Comparison of ENCODE assay signal across 1 cellular context in genomic region chr1:18139198-18139981, GRCh38.
TF ChIP-seq lines count a peak whose summit lies in the region.

No MANE protein-coding gene starts in this region.

TF ChIP-seq in GM23338, 12 proteins besides CTCF, POLR2A, EP300 and RAD21 (continued from another document):
- TF ChIP-seq, protein P1, sequence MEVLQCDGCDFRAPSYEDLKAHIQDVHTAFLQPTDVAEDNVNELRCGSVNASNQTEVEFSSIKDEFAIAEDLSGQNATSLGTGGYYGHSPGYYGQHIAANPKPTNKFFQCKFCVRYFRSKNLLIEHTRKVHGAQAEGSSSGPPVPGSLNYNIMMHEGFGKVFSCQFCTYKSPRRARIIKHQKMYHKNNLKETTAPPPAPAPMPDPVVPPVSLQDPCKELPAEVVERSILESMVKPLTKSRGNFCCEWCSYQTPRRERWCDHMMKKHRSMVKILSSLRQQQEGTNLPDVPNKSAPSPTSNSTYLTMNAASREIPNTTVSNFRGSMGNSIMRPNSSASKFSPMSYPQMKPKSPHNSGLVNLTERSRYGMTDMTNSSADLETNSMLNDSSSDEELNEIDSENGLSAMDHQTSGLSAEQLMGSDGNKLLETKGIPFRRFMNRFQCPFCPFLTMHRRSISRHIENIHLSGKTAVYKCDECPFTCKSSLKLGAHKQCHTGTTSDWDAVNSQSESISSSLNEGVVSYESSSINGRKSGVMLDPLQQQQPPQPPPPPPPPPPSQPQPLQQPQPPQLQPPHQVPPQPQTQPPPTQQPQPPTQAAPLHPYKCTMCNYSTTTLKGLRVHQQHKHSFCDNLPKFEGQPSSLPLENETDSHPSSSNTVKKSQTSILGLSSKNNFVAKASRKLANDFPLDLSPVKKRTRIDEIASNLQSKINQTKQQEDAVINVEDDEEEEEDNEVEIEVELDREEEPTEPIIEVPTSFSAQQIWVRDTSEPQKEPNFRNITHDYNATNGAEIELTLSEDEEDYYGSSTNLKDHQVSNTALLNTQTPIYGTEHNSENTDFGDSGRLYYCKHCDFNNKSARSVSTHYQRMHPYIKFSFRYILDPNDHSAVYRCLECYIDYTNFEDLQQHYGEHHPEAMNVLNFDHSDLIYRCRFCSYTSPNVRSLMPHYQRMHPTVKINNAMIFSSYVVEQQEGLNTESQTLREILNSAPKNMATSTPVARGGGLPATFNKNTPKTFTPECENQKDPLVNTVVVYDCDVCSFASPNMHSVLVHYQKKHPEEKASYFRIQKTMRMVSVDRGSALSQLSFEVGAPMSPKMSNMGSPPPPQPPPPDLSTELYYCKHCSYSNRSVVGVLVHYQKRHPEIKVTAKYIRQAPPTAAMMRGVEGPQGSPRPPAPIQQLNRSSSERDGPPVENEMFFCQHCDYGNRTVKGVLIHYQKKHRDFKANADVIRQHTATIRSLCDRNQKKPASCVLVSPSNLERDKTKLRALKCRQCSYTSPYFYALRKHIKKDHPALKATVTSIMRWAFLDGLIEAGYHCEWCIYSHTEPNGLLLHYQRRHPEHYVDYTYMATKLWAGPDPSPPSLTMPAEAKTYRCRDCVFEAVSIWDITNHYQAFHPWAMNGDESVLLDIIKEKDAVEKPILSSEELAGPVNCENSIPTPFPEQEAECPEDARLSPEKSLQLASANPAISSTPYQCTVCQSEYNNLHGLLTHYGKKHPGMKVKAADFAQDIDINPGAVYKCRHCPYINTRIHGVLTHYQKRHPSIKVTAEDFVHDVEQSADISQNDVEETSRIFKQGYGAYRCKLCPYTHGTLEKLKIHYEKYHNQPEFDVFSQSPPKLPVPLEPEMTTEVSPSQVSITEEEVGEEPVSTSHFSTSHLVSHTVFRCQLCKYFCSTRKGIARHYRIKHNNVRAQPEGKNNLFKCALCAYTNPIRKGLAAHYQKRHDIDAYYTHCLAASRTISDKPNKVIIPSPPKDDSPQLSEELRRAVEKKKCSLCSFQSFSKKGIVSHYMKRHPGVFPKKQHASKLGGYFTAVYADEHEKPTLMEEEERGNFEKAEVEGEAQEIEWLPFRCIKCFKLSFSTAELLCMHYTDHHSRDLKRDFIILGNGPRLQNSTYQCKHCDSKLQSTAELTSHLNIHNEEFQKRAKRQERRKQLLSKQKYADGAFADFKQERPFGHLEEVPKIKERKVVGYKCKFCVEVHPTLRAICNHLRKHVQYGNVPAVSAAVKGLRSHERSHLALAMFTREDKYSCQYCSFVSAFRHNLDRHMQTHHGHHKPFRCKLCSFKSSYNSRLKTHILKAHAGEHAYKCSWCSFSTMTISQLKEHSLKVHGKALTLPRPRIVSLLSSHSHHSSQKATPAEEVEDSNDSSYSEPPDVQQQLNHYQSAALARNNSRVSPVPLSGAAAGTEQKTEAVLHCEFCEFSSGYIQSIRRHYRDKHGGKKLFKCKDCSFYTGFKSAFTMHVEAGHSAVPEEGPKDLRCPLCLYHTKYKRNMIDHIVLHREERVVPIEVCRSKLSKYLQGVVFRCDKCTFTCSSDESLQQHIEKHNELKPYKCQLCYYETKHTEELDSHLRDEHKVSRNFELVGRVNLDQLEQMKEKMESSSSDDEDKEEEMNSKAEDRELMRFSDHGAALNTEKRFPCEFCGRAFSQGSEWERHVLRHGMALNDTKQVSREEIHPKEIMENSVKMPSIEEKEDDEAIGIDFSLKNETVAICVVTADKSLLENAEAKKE (CRISPR knock-in tag; IDR thresholded peaks at IDR 0.05): no peak
- TF ChIP-seq EZH2phosphoT487 (IDR thresholded peaks at IDR 0.05; ENCODE audit: unreplicated experiment): no peak
- no peak for TF ChIP-seq ZNF331 (CRISPR knock-in tag; IDR thresholded peaks at IDR 0.05; ENCODE audit: low read depth)
- no peak for TF ChIP-seq NANOG (IDR thresholded peaks at IDR 0.05; ENCODE audit: borderline replicate concordance)
- TF ChIP-seq JUNB (IDR thresholded peaks at IDR 0.05; ENCODE audit: unreplicated experiment): no peak
- TF ChIP-seq CREB1 (CRISPR knock-in tag; IDR thresholded peaks at IDR 0.05; ENCODE audit: low read depth): no peak
- no peak for TF ChIP-seq POLR2AphosphoS5 (IDR thresholded peaks at IDR 0.05; ENCODE audit: low read depth)
- TF ChIP-seq EZH2 (IDR thresholded peaks at IDR 0.05; ENCODE audit: low read depth, unreplicated experiment): no peak
- TF ChIP-seq STAT1 (IDR thresholded peaks at IDR 0.05; ENCODE audit: unreplicated experiment): no peak
